Comparison of ENCODE assay signal across 9 cellular contexts in genomic region chr11:69337211-69337721, GRCh38. TPM values are rescaled to one million over a fixed set of nuclear protein-coding genes. Genes with fewer than 3 reads are reported as not detected.
DNase-seq lines count a peak whose midpoint lies in the region; ATAC-seq and TF ChIP-seq lines count a peak whose summit lies in the region.
"Had no signal": no experiment of that assay in that cellular context is flagged by ENCODE, and none has a peak within 500 bp of the region (broad histone marks: within the 10 kb centered on the region; RNA-seq: fewer than 3 reads in every experiment).

No MANE protein-coding gene starts in this region.

- no peak for DNase-seq in activated CD4-positive, CD25-positive, alpha-beta regulatory T cell (lab: John Stamatoyannopoulos, UW)
- no peak for DNase-seq in Panc1 (ENCODE audit: low read depth, low spot score)
- DNase-seq in coronary artery (ENCODE audit: low spot score), result peak; percentile 24
- peak in 2 of 3 donors; percentile 15 to 34 for DNase-seq in stimulated activated CD4-positive, alpha-beta T cell treated with anti-CD3 and anti-CD28 coated beads, TNF-alpha, amount 100 ng/mL, for 48 hours (ENCODE audit: low read depth in 3 of 3)
- DNase-seq in COLO829 (ENCODE audit: low spot score), result no peak
- no peak for DNase-seq in cerebellar nuclear complex (lab: John Stamatoyannopoulos, UW)

- H3K27ac ChIP-seq in Panc1 (ENCODE audit: low read length), result peak overlapping the region; percentile 51
- H3K27ac ChIP-seq in coronary artery, result no peak overlapping the region
- H3K27ac ChIP-seq: tibial artery had no signal

- H3K36me3 ChIP-seq in Panc1 (ENCODE audit: control insufficient read depth, insufficient read depth, low read length), result no peaks in the 10 kb centered on the region
- H3K36me3 ChIP-seq: tibial artery had no signal

- intact Hi-C loops in Panc1 (cut with micrococcal nuclease; ENCODE audit: unreplicated experiment), result no loop called here

- BruUV-seq in Panc1 (replicated peaks; lab: Mats Ljungman, UMichigan), result no TSS peak

- CTCF ChIA-PET in Panc1 (lab: Charles Lee), result no interaction called here

- ATAC-seq in activated CD4-positive, CD25-positive, alpha-beta regulatory T cell treated with anti-CD3 and anti-CD28 coated beads, Interleukin-2, amount 50 U/mL, for 24 hours, result peak; percentile 87 to 94
- ATAC-seq in Panc1 (peak; percentile 55), GM19397 (IDR thresholded peaks at IDR 0.05; ENCODE audit: unreplicated experiment) (no peak)

- POLR2A ChIA-PET in Panc1 (lab: Charles Lee), result no interaction called here

- no peak for TF ChIP-seq CTCF in Panc1 (IDR thresholded peaks at IDR 0.05)
- TF ChIP-seq CTCF in coronary artery (IDR thresholded peaks at IDR 0.05), result no peak

- H3K4me1 ChIP-seq in Panc1 (ENCODE audit: control insufficient read depth, insufficient read depth, low read length), result peaks cover 45% of the 10 kb centered on the region
- H3K4me1 ChIP-seq: tibial artery had no signal

- H3K27me3 ChIP-seq in Panc1 (ENCODE audit: control insufficient read depth, insufficient read depth, low read length), result no peaks in the 10 kb centered on the region
- H3K27me3 ChIP-seq: tibial artery had no signal

- in situ Hi-C loops in Panc1 (cut with HindIII; ENCODE audit: low pct_unique_long_range_greater_than_20kb, low sequenced_read_pairs), result no loop called here

- H3K9me3 ChIP-seq in Panc1 (ENCODE audit: control insufficient read depth, insufficient read depth, low read depth, low read length), result no peaks in the 10 kb centered on the region
- H3K9me3 ChIP-seq: tibial artery had no signal

- H3K4me3 ChIP-seq in Panc1 (ENCODE audit: low read depth in 2 of 2, low read length in 2 of 2), result no peak overlapping the region
- no peak overlapping the region for H3K4me3 ChIP-seq in coronary artery
- H3K4me3 ChIP-seq: tibial artery had no signal

RNA-seq across cellular contexts. Expression of gene MYEOV, which starts 43.3 kb away (rescaled TPM):
- 69.8 TPM for total RNA-seq in Panc1 (2021; ENCODE audit: unreplicated experiment)
- polyA plus RNA-seq in Panc1 (2012; ENCODE audit: insufficient read length), result 49.0 TPM

Comparison
In these comparisons a context has a peak if more than half of its experiments do, and no peak if none do; other contexts are left out.
1. DNase-seq: peak in coronary artery (single experiment) and stimulated activated CD4-positive, alpha-beta T cell treated with anti-CD3 and anti-CD28 coated beads, TNF-alpha, amount 100 ng/mL, for 48 hours (2 of 3); none in activated CD4-positive, CD25-positive, alpha-beta regulatory T cell (0 of 4), Panc1 (single experiment), COLO829 (single experiment) and cerebellar nuclear complex (0 of 2).